Comparison of ENCODE assay signal across 25 cellular contexts in the genomic region with DNA sequence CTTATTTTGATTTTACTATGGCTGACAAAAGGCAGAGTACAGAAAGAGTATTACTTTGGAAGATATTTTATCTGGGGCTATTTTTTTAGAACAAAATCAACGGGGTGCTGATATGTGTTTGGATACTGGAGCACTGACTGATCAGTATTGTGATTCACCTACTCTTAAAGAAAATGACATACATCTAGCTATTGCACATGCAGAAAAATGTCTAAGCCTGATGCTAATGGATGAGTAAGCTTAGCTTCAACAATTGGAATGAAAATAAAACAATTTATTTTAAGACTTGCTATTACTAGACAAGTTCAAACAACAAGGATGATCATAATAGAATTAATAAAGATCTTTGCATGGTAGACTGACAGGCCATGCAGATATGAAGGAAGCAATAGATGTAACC.
DNase-seq lines count a peak whose midpoint lies in the region; ATAC-seq, FAIRE-seq and TF ChIP-seq lines count a peak whose summit lies in the region.
"Had no signal": no experiment of that assay in that cellular context is flagged by ENCODE, and none has a peak within 500 bp of the region (broad histone marks: within the 10 kb centered on the region; RNA-seq: fewer than 3 reads in every experiment).

No MANE protein-coding gene starts in this region.

- H3K27me3 Mint-ChIP-seq in endodermal cell (ENCODE audit: insufficient read depth) = no peaks in the 10 kb centered on the region
- H3K27me3 Mint-ChIP-seq: CD4-positive, CD25-positive, alpha-beta regulatory T cell; CD8-positive, alpha-beta memory T cell had no signal

- WGBS in GM23248 (ENCODE audit: low coverage in 1 of 2, low lambda C conversion rate in 2 of 2, missing lambda C conversion rate in 2 of 2), 2 experiments = 0% methylated on average over 1 of the region's 1 CpG
- 100% methylated on average over 1 of the region's 1 CpG; no CpG with 5 or more reads in 1 of the 2 experiments for WGBS in endodermal cell (ENCODE audit: insufficient coverage in 1 of 2, insufficient read length in 1 of 2), 2 experiments

- in situ Hi-C loops in GM23248 (cut with MboI) = loop anchor here (25.0 kb wide), 1 partner anchor 979 kb away; no protein-coding TSS in a partner anchor

- peaks cover 14% of the 10 kb centered on the region for H3K4me1 ChIP-seq in GM23248 (ENCODE audit: insufficient read depth)
- H3K4me1 ChIP-seq in endodermal cell (ENCODE audit: control insufficient read depth, insufficient read depth, low read length) = no peaks in the 10 kb centered on the region
- H3K4me1 ChIP-seq: BE2C had no signal

- H2AFZ ChIP-seq in GM23248 = no peak overlapping the region

- no peaks in the 10 kb centered on the region for H3K36me3 Mint-ChIP-seq in endodermal cell (ENCODE audit: low read depth)
- H3K36me3 Mint-ChIP-seq: CD4-positive, CD25-positive, alpha-beta regulatory T cell had no signal

- no peak for ATAC-seq in GM18505 (IDR thresholded peaks at IDR 0.05; ENCODE audit: unreplicated experiment)
- ATAC-seq: GM12878, HCT116, K562 had no signal

- no peaks in the 10 kb centered on the region for H4K20me1 ChIP-seq in GM23248 (ENCODE audit: insufficient read depth)

- H3K79me2 ChIP-seq in GM23248 (ENCODE audit: insufficient read depth) = no peaks in the 10 kb centered on the region

- no peak for FAIRE-seq in bronchial epithelial cell (lab: Jason Lieb, UNC)
- FAIRE-seq: A204.1, GM12878, GM19239, HTR-8/SVneo, K562 had no signal

- H3K36me3 ChIP-seq in GM23248 (ENCODE audit: low read depth) (no peaks in the 10 kb centered on the region), bronchial epithelial cell (ENCODE audit: control insufficient read depth, insufficient read depth, low read length) (no peaks in the 10 kb centered on the region), endodermal cell (ENCODE audit: control insufficient read depth, insufficient read depth, low read length) (no peaks in the 10 kb centered on the region)
- H3K36me3 ChIP-seq: BE2C had no signal

- H3K9me3 Mint-ChIP-seq in endodermal cell = peaks cover 20% of the 10 kb centered on the region
- H3K9me3 Mint-ChIP-seq: HFFc6 had no signal

- peaks cover 4% of the 10 kb centered on the region for H3K4me1 Mint-ChIP-seq in endodermal cell
- H3K4me1 Mint-ChIP-seq: CD8-positive, alpha-beta memory T cell had no signal

- H3K27me3 ChIP-seq in GM23248 (replicated peaks; ENCODE audit: insufficient read depth) (no peaks in the 10 kb centered on the region), bronchial epithelial cell (ENCODE audit: control insufficient read depth, insufficient read depth, low read length) (no peaks in the 10 kb centered on the region), endodermal cell (ENCODE audit: control insufficient read depth, insufficient read depth, low read length, poor library complexity, severe bottlenecking) (no peaks in the 10 kb centered on the region)
- H3K27me3 ChIP-seq: BE2C had no signal

- no peak for TF ChIP-seq POLR2A in GM18505 (IDR thresholded peaks at IDR 0.05; ENCODE audit: borderline replicate concordance, extremely low read depth, insufficient read depth, insufficient read length)

- H3K4me2 ChIP-seq in GM23248 (ENCODE audit: unreplicated experiment) = no peak overlapping the region

- H3K9me3 ChIP-seq in GM23248 (ENCODE audit: low read depth) (no peaks in the 10 kb centered on the region), endodermal cell (ENCODE audit: control insufficient read depth, low read length) (no peaks in the 10 kb centered on the region)
- H3K9me3 ChIP-seq: BE2C had no signal

- H3K4me3 Mint-ChIP-seq in endodermal cell = no peak overlapping the region
- H3K4me3 Mint-ChIP-seq: CD4-positive, CD25-positive, alpha-beta regulatory T cell; CD8-positive, alpha-beta memory T cell; HFFc6 had no signal

- H3K9ac ChIP-seq in GM23248 (no peak overlapping the region), endodermal cell (ENCODE audit: extremely low read depth, low read length, poor library complexity, severe bottlenecking) (no peak overlapping the region)

- H3K9me2 ChIP-seq in GM23248 (ENCODE audit: insufficient read depth) = no peaks in the 10 kb centered on the region

- H3K27ac ChIP-seq in GM23248 (no peak overlapping the region), endodermal cell (ENCODE audit: low read depth, low read length) (no peak overlapping the region)
- H3K27ac ChIP-seq: HL-60 had no signal

- peaks cover 15% of the 10 kb centered on the region; the same call in 1 of the 2 replicates for H3F3A ChIP-seq in GM23248 (ENCODE audit: insufficient read depth)

- DNase-seq in GM23248 (peak; percentile 51), bronchial epithelial cell (ENCODE audit: low read depth) (peak; percentile 59), fibroblast of mammary gland (ENCODE audit: low read depth) (peak; percentile 8), NCI-H2081 treated with DMSO at 0.1 percent for 48 hours (lab: John Stamatoyannopoulos, UW) (no peak), endodermal cell (no peak)
- DNase-seq in stimulated activated CD4-positive, alpha-beta T cell treated with anti-CD3 and anti-CD28 coated beads, Interleukin-2, amount 100 ng/mL, for 48 hours = no peak
- DNase-seq: ACHN; BE2C; C1 segment of cervical spinal cord; CD4-positive, CD25-positive, alpha-beta regulatory T cell; CD8-positive, alpha-beta memory T cell; COR-L47; DMS79; GOT3; H7; HFFc6; IMR-90 had no signal

- TF ChIP-seq CTCF in bronchial epithelial cell (IDR thresholded peaks at IDR 0.05; ENCODE audit: insufficient read depth, low read length, severe bottlenecking) (no peak), fibroblast of mammary gland (conservative IDR thresholded peaks at IDR 0.05; ENCODE audit: control insufficient read depth, insufficient read depth, low read depth, low read length) (no peak), endodermal cell (conservative IDR thresholded peaks at IDR 0.05) (no peak)

- no peak overlapping the region for H3K27ac Mint-ChIP-seq in endodermal cell
- H3K27ac Mint-ChIP-seq: CD4-positive, CD25-positive, alpha-beta regulatory T cell; CD8-positive, alpha-beta memory T cell; HFFc6 had no signal

- H3K4me3 ChIP-seq in GM23248 = no peak overlapping the region
- H3K4me3 ChIP-seq in bronchial epithelial cell (ENCODE audit: low read depth, low read length) = no peak overlapping the region
- no peak overlapping the region for H3K4me3 ChIP-seq in fibroblast of mammary gland (ENCODE audit: control insufficient read depth, low read depth, low read length)
- H3K4me3 ChIP-seq in endodermal cell (ENCODE audit: low read length) = no peak overlapping the region
- H3K4me3 ChIP-seq: GM12878, K562 had no signal

Comparison
In these comparisons a context has a peak if more than half of its experiments do, and no peak if none do; other contexts are left out.
1. DNase-seq: peak in GM23248 (single experiment), bronchial epithelial cell (single experiment) and fibroblast of mammary gland (single experiment); none in NCI-H2081 treated with DMSO at 0.1 percent for 48 hours (single experiment), endodermal cell (single experiment) and stimulated activated CD4-positive, alpha-beta T cell treated with anti-CD3 and anti-CD28 coated beads, Interleukin-2, amount 100 ng/mL, for 48 hours (0 of 2).